ENCODE assay signal across 23 cellular contexts in the genomic region with DNA sequence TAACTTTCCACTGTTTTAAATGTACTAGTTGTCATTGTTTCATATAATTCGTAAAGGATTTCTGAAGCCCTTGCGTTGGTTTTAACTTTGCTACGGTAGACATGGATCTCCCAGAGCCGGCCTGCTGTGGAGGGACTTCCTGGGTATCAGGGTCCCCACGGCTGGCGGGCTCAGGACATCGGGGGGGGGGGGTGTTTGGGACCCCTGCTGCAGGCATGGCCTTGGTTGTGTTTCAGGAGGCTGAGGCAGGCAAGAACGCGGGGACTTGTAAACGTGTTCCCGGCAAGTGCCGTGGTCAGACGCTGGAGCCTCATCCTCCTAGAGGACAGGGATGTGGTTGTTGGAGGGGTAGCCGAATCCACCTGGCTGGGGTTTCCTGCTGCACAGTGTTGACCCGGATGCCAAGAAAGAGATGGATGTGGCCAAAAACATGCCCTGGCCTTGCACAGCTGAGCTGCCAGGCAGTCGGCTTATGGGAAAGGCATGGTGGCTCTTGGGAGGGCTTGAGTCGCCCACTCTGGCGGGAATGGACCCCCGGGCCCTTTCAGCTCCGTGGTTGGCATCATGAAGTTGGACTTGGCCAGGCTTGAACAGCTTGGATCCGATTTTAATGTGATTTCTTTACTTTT. TPM values are rescaled to one million over a fixed set of nuclear protein-coding genes. Genes with fewer than 3 reads are reported as not detected.
DNase-seq lines count a peak whose midpoint lies in the region; ATAC-seq, FAIRE-seq and TF ChIP-seq lines count a peak whose summit lies in the region.
"Had no signal": no experiment of that assay in that cellular context is flagged by ENCODE, and none has a peak within 500 bp of the region (broad histone marks: within the 10 kb centered on the region; RNA-seq: fewer than 3 reads in every experiment).

No MANE protein-coding gene starts in this region.

- H3K36me3 Mint-ChIP-seq in endothelial cell (ENCODE audit: low read depth, unreplicated experiment): peaks cover 35% of the 10 kb centered on the region

- H3K9me3 Mint-ChIP-seq in endothelial cell (ENCODE audit: unreplicated experiment): no peaks in the 10 kb centered on the region

- TF ChIP-seq POLR2A in GM12891 (IDR thresholded peaks at IDR 0.05; ENCODE audit: low read depth, low read length): peak; percentile 55; the same call in 1 of the 2 replicates

- H3K4me3 ChIP-seq in H7 (ENCODE audit: insufficient read depth, low read depth, low read length): no peak overlapping the region
- H3K4me3 ChIP-seq: HAP-1 had no signal

- H3K4me1 Mint-ChIP-seq in endothelial cell (ENCODE audit: unreplicated experiment): no peaks in the 10 kb centered on the region

- peaks cover 5% of the 10 kb centered on the region for H3K27me3 Mint-ChIP-seq in endothelial cell (ENCODE audit: unreplicated experiment)
- H3K27me3 Mint-ChIP-seq: CD4-positive, alpha-beta memory T cell had no signal

- peak overlapping the region; percentile 25 for H3K4me3 Mint-ChIP-seq in endothelial cell (ENCODE audit: unreplicated experiment)
- H3K4me3 Mint-ChIP-seq: CD4-positive, alpha-beta memory T cell had no signal

- DNase-seq in GM12891 (ENCODE audit: insufficient read length, low spot score): no peak
- DNase-seq in H7: peak; percentile 60
- no peak for DNase-seq in endothelial cell (ENCODE audit: low spot score)
- no peak for DNase-seq in urothelium cell line (ENCODE audit: low spot score)
- DNase-seq: CD4-positive, alpha-beta memory T cell; COR-L47; GDM1; Karpas-422; NCI-H1092; NCI-H1417 treated with DMSO at 0.1 percent for 48 hours; NCI-H1694 treated with DMSO at 0.1 percent for 48 hours; NCI-H2081; NCI-H226; NCI-H510A; NCI-H69; SHP77 treated with DMSO at 0.1 percent for 48 hours had no signal

- no peak for TF ChIP-seq CTCF in endothelial cell (IDR thresholded peaks at IDR 0.05; ENCODE audit: unreplicated experiment)

- no peaks in the 10 kb centered on the region for H3K27me3 ChIP-seq in H7 (ENCODE audit: control insufficient read depth, insufficient read depth, low read length)

- FAIRE-seq in GM12891 (lab: Jason Lieb, UNC): no peak
- FAIRE-seq in urothelium cell line (lab: Jason Lieb, UNC): peak; percentile 52
- FAIRE-seq: GM12892, GM19239 had no signal

- H3K27ac Mint-ChIP-seq in endothelial cell (ENCODE audit: unreplicated experiment): peak overlapping the region; percentile 24

- ATAC-seq in HG03045 (IDR thresholded peaks at IDR 0.05; ENCODE audit: unreplicated experiment): no peak
- no peak for ATAC-seq in HG03432 (IDR thresholded peaks at IDR 0.05; ENCODE audit: unreplicated experiment)
- no peak for ATAC-seq in GM19452 (IDR thresholded peaks at IDR 0.05; ENCODE audit: unreplicated experiment)
- ATAC-seq: Panc1 had no signal

- H3K36me3 ChIP-seq in H7 (replicated peaks; ENCODE audit: control insufficient read depth, insufficient read depth, low read length): peaks cover 29% of the 10 kb centered on the region

TF ChIP-seq in GM12891, 5 proteins besides CTCF, POLR2A, EP300 and RAD21:
- TF ChIP-seq POU2F2 (IDR thresholded peaks at IDR 0.05; ENCODE audit: low read depth, low read length) (no peak), PAX5 (IDR thresholded peaks at IDR 0.05; ENCODE audit: insufficient read depth, low read length, severe bottlenecking) (no peak), TAF1 (IDR thresholded peaks at IDR 0.05; ENCODE audit: low read depth, low read length) (no peak), SPI1 (IDR thresholded peaks at IDR 0.05; ENCODE audit: low read depth, low read length) (no peak), POLR2AphosphoS5 (IDR thresholded peaks at IDR 0.05; ENCODE audit: low read depth, low read length) (no peak)

RNA-seq across cellular contexts. Expression of gene CHST12, which starts 21.4 kb away (rescaled TPM):
- polyA plus RNA-seq in GM12891 (2012; ENCODE audit: low read depth, missing spikeins): 6.4 TPM
- 10.3 and 11.4 TPM in 2 replicates for total RNA-seq in H7 (2014; rRNA removed; shearing (Covaris generic))
- 26.9 TPM for total RNA-seq in endothelial cell (ENCODE audit: unreplicated experiment)

RNA-seq across cellular contexts. Expression of gene EIF3B, which starts 27.4 kb away (rescaled TPM):
- 131 TPM for polyA plus RNA-seq in GM12891 (2012; ENCODE audit: low read depth, missing spikeins)
- 314 and 319 TPM in 2 replicates for total RNA-seq in H7 (2014; rRNA removed; shearing (Covaris generic))
- 125 TPM for total RNA-seq in endothelial cell (ENCODE audit: unreplicated experiment)
